In the genomic region with DNA sequence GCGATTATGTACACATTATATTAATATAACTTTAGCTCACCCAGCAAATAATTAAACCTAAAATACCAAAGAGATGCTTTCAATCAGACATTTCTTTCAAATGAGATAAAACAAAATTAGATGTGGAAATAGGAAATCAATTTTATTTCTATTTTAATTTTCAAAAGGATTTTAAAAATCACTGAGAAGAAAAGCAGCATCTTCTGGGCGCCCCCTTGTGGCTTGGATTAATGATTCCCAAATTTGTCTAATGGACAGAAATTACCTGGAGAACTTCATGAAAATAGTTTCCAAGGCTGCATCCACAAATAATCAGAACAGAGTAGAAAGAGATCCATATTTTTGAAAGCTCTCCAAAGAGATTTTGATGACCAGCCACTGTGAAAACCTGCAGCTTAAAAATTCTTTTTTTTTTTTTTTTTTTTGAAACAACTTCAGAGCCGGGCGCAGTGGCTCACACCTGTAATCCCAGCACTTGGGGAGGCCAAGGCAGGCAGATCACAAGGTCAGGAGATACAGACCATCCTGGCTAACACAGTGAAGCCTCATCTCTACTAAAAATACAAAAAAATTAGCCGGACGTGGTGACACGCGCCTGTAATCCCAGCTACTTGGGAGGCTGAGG, we compare ENCODE assay signal across 8 cellular contexts. TPM values are rescaled to one million over a fixed set of nuclear protein-coding genes. Genes with fewer than 3 reads are reported as not detected.
DNase-seq lines count a peak whose midpoint lies in the region; ATAC-seq, FAIRE-seq and TF ChIP-seq lines count a peak whose summit lies in the region.

No MANE protein-coding gene starts in this region.

- no peak overlapping the region for H3K27ac Mint-ChIP-seq in activated B cell treated with CpG ODN at 0.5 μM for 24 hours
- no peak overlapping the region for H3K27ac Mint-ChIP-seq in activated T-helper 17 cell treated with anti-CD3 and anti-CD28 coated beads, Interleukin-2, amount 50 U/mL, for 72 hours

- peaks cover 31% of the 10 kb centered on the region for H3K4me1 Mint-ChIP-seq in activated B cell treated with CpG ODN at 0.5 μM for 24 hours
- no peaks in the 10 kb centered on the region for H3K4me1 Mint-ChIP-seq in activated T-helper 17 cell treated with anti-CD3 and anti-CD28 coated beads, Interleukin-2, amount 50 U/mL, for 72 hours

- POLR2A ChIA-PET in activated B cell treated with CpG ODN at 0.5 μM for 24 hours (lab: Charles Lee), result interaction anchor here (0.6 to 1.5 kb wide), 4 partner anchors 16 to 87 kb away, joined by 3 to 7 read pairs (median 4); no protein-coding TSS in a partner anchor

- no peaks in the 10 kb centered on the region for H3K27me3 Mint-ChIP-seq in activated B cell treated with CpG ODN at 0.5 μM for 24 hours
- H3K27me3 Mint-ChIP-seq in activated T-helper 17 cell treated with anti-CD3 and anti-CD28 coated beads, Interleukin-2, amount 50 U/mL, for 72 hours, result no peaks in the 10 kb centered on the region

- no peak for FAIRE-seq in GM12891 (lab: Jason Lieb, UNC)

- no peaks in the 10 kb centered on the region for H3K9me3 Mint-ChIP-seq in activated B cell treated with CpG ODN at 0.5 μM for 24 hours
- H3K9me3 Mint-ChIP-seq in activated T-helper 17 cell treated with anti-CD3 and anti-CD28 coated beads, Interleukin-2, amount 50 U/mL, for 72 hours, result no peaks in the 10 kb centered on the region

- intact Hi-C loops in activated B cell treated with CpG ODN at 0.5 μM for 24 hours (cut with micrococcal nuclease), result loop anchor here (1.0 to 5.0 kb wide), 7 partner anchors 12 to 215 kb away; a partner anchor contains a TSS

- TF ChIP-seq POLR2A in GM12891 (IDR thresholded peaks at IDR 0.05; ENCODE audit: low read depth, low read length), result no peak

- H3K4me3 Mint-ChIP-seq in activated B cell treated with CpG ODN at 0.5 μM for 24 hours, result no peak overlapping the region
- H3K4me3 Mint-ChIP-seq in activated T-helper 17 cell treated with anti-CD3 and anti-CD28 coated beads, Interleukin-2, amount 50 U/mL, for 72 hours, result no peak overlapping the region

- ATAC-seq in activated B cell treated with CpG ODN at 0.5 μM for 24 hours (ENCODE audit: low read depth) (no peak), omental fat pad (ENCODE audit: low FRiP score) (no peak), HG02973 (IDR thresholded peaks at IDR 0.05; ENCODE audit: unreplicated experiment) (no peak)
- no peak for ATAC-seq in activated T-helper 17 cell treated with anti-CD3 and anti-CD28 coated beads, Interleukin-2, amount 50 U/mL, for 72 hours (replicated peaks)

- H3K4me3 ChIP-seq in HFF-Myc (replicated peaks; ENCODE audit: low read depth, low read length), result no peak overlapping the region
- H3K4me3 ChIP-seq in epithelial cell of esophagus (ENCODE audit: low read length), result no peak overlapping the region

- DNase-seq in COR-L47 (lab: John Stamatoyannopoulos, UW) (peak; percentile 34), HFF-Myc (ENCODE audit: extremely low read depth, low read depth) (no peak), activated B cell treated with CpG ODN at 0.5 μM for 24 hours (no peak), epithelial cell of esophagus (ENCODE audit: low read depth) (peak; percentile 48), omental fat pad (ENCODE audit: low spot score) (peak; percentile 32), GM12891 (ENCODE audit: insufficient read length, low spot score) (no peak)

- CTCF ChIA-PET in activated B cell treated with CpG ODN at 0.5 μM for 24 hours (lab: Charles Lee), result interaction anchor here (0.6 to 5.8 kb wide), 34 partner anchors 8 to 534 kb away, joined by 3 to 52 read pairs (median 5); a partner anchor contains a TSS

- H3K36me3 Mint-ChIP-seq in activated B cell treated with CpG ODN at 0.5 μM for 24 hours (ENCODE audit: low read depth), result no peaks in the 10 kb centered on the region
- H3K36me3 Mint-ChIP-seq in activated T-helper 17 cell treated with anti-CD3 and anti-CD28 coated beads, Interleukin-2, amount 50 U/mL, for 72 hours (ENCODE audit: low read depth), result no peaks in the 10 kb centered on the region

- TF ChIP-seq CTCF in HFF-Myc (IDR thresholded peaks at IDR 0.05; ENCODE audit: low read depth, low read length, missing control alignments) (peak; percentile 61), activated B cell treated with CpG ODN at 0.5 μM for 24 hours (IDR thresholded peaks at IDR 0.05) (peak; percentile 59), epithelial cell of esophagus (IDR thresholded peaks at IDR 0.05; ENCODE audit: insufficient read depth, low read depth, low read length, missing control alignments) (peak; percentile 65), omental fat pad (IDR thresholded peaks at IDR 0.05) (no peak)

TF ChIP-seq in GM12891, 5 proteins besides CTCF, POLR2A, EP300 and RAD21:
- TF ChIP-seq POLR2AphosphoS5 (IDR thresholded peaks at IDR 0.05; ENCODE audit: low read depth, low read length) (no peak), SPI1 (IDR thresholded peaks at IDR 0.05; ENCODE audit: low read depth, low read length) (no peak), PAX5 (IDR thresholded peaks at IDR 0.05; ENCODE audit: insufficient read depth, low read length, severe bottlenecking) (no peak), POU2F2 (IDR thresholded peaks at IDR 0.05; ENCODE audit: low read depth, low read length) (no peak), TAF1 (IDR thresholded peaks at IDR 0.05; ENCODE audit: low read depth, low read length) (no peak)

RNA-seq across cellular contexts. Expression of a gene that starts 50.9 kb away (rescaled TPM):
- 21.3 and 25.5 TPM in 2 replicates for total RNA-seq in activated B cell treated with CpG ODN at 0.5 μM for 24 hours
- 100 to 1,000 TPM in 3 of 4 donors, 10 to 100 TPM in 1; 67.1 to 496 (median 126) TPM for total RNA-seq in omental fat pad
- total RNA-seq in activated T-helper 17 cell treated with anti-CD3 and anti-CD28 coated beads, Interleukin-2, amount 50 U/mL, for 72 hours, result 10 to 100 TPM; 75.3 to 89.1 TPM
- 0.24 TPM for polyA plus RNA-seq in GM12891 (2012; ENCODE audit: low read depth, missing spikeins)

Comparison
In these comparisons a context has a peak if more than half of its experiments do, and no peak if none do; other contexts are left out.
1. DNase-seq: peak in COR-L47 (single experiment), epithelial cell of esophagus (single experiment) and omental fat pad (single experiment); none in HFF-Myc (single experiment), activated B cell treated with CpG ODN at 0.5 μM for 24 hours (single experiment) and GM12891 (single experiment).
2. CTCF ChIP-seq: peak in HFF-Myc (single experiment), activated B cell treated with CpG ODN at 0.5 μM for 24 hours (single experiment) and epithelial cell of esophagus (single experiment); none in omental fat pad (0 of 3).